ENCODE assay signal across 16 cellular contexts in genomic region chr2:42340938-42341636, GRCh38. TPM values are rescaled to one million over a fixed set of nuclear protein-coding genes. Genes with fewer than 3 reads are reported as not detected.
DNase-seq lines count a peak whose midpoint lies in the region; ATAC-seq, FAIRE-seq and TF ChIP-seq lines count a peak whose summit lies in the region.
"Had no signal": no experiment of that assay in that cellular context is flagged by ENCODE, and none has a peak within 500 bp of the region (broad histone marks: within the 10 kb centered on the region; RNA-seq: fewer than 3 reads in every experiment).

No MANE protein-coding gene starts in this region.

- peaks cover 29% of the 10 kb centered on the region for H3K4me1 Mint-ChIP-seq in activated CD8-positive, alpha-beta memory T cell treated with anti-CD3 and anti-CD28 coated beads, Interleukin-2, amount 10 ng/mL, durations not matched to agents 7 days and 5 days
- peaks cover 38% of the 10 kb centered on the region for H3K4me1 Mint-ChIP-seq in astrocyte (ENCODE audit: low read depth, unreplicated experiment)

- H3K27ac Mint-ChIP-seq in activated CD8-positive, alpha-beta memory T cell treated with anti-CD3 and anti-CD28 coated beads, Interleukin-2, amount 10 ng/mL, durations not matched to agents 7 days and 5 days = peak overlapping the region; percentile 41
- peak overlapping the region; percentile 94 for H3K27ac Mint-ChIP-seq in astrocyte (ENCODE audit: unreplicated experiment)

- H3K9ac ChIP-seq in astrocyte (ENCODE audit: low read length) = no peak overlapping the region
- H3K9ac ChIP-seq: KMS-11 had no signal

- H3K4me1 ChIP-seq in astrocyte (ENCODE audit: insufficient read depth, low read length) (peaks cover 24% of the 10 kb centered on the region), osteoblast (ENCODE audit: insufficient read depth, low read length) (peaks cover 19% of the 10 kb centered on the region), gastrocnemius medialis (peaks cover 13 to 19% of the 10 kb centered on the region in 2 donors)

- no peak for TF ChIP-seq CTCF in astrocyte (IDR thresholded peaks at IDR 0.05; ENCODE audit: insufficient read depth, low read depth, low read length)
- no peak for TF ChIP-seq CTCF in osteoblast (IDR thresholded peaks at IDR 0.05; ENCODE audit: extremely low read depth, low read depth, low read length)
- no peak for TF ChIP-seq CTCF in gastrocnemius medialis (IDR thresholded peaks at IDR 0.05 in 4 of 5, conservative IDR thresholded peaks at IDR 0.05 in 1 of 5)

- FAIRE-seq in astrocyte (lab: Jason Lieb, UNC) = no peak

- no peak for ATAC-seq in activated CD8-positive, alpha-beta memory T cell treated with anti-CD3 and anti-CD28 coated beads, Interleukin-2, amount 10 ng/mL, durations not matched to agents 7 days and 5 days
- no peak for ATAC-seq in gastrocnemius medialis
- no peak for ATAC-seq in left lobe of liver
- no peak for ATAC-seq in HG02870 (IDR thresholded peaks at IDR 0.05; ENCODE audit: unreplicated experiment)

- no peak overlapping the region for H3K4me3 Mint-ChIP-seq in activated CD8-positive, alpha-beta memory T cell treated with anti-CD3 and anti-CD28 coated beads, Interleukin-2, amount 10 ng/mL, durations not matched to agents 7 days and 5 days
- no peak overlapping the region for H3K4me3 Mint-ChIP-seq in astrocyte (ENCODE audit: unreplicated experiment)

- H3K9me3 Mint-ChIP-seq in activated CD8-positive, alpha-beta memory T cell treated with anti-CD3 and anti-CD28 coated beads, Interleukin-2, amount 10 ng/mL, durations not matched to agents 7 days and 5 days (ENCODE audit: low read depth) = no peaks in the 10 kb centered on the region
- no peaks in the 10 kb centered on the region for H3K9me3 Mint-ChIP-seq in astrocyte (ENCODE audit: unreplicated experiment)

- intact Hi-C loops in gastrocnemius medialis (cut with DNase I; ENCODE audit: low total_unique reads) = no loop called here

- no peaks in the 10 kb centered on the region for H3K9me3 ChIP-seq in KOPT-K1 (ENCODE audit: insufficient read depth, low read length, poor library complexity, severe bottlenecking)
- no peaks in the 10 kb centered on the region for H3K9me3 ChIP-seq in astrocyte (ENCODE audit: insufficient read depth, low read depth, low read length)
- H3K9me3 ChIP-seq in osteoblast (ENCODE audit: low read depth, low read length) = no peaks in the 10 kb centered on the region
- no peaks in the 10 kb centered on the region for H3K9me3 ChIP-seq in gastrocnemius medialis
- H3K9me3 ChIP-seq: heart right ventricle had no signal

- DNase-seq in activated CD8-positive, alpha-beta memory T cell treated with anti-CD3 and anti-CD28 coated beads, Interleukin-2, amount 10 ng/mL, durations not matched to agents 7 days and 5 days = no peak
- no peak for DNase-seq in activated CD8-positive, alpha-beta memory T cell treated with anti-CD3 and anti-CD28 coated beads for 24 hours
- DNase-seq in astrocyte (ENCODE audit: low read depth) (no peak), osteoblast (ENCODE audit: insufficient read length, low spot score, missing footprints) (no peak), gastrocnemius medialis (no peak), left lobe of liver (ENCODE audit: low spot score) (no peak)
- DNase-seq: ACHN, activated T-cell treated with anti-CD3 and anti-CD28 coated beads for 4 hours, GF-D8, heart right ventricle, islet precursor cell, midbrain, NCI-H1105 treated with DMSO at 0.1 percent for 48 hours had no signal

- no peak overlapping the region for H3K4me3 ChIP-seq in astrocyte (ENCODE audit: insufficient read depth, low read depth, low read length)
- H3K4me3 ChIP-seq in osteoblast (ENCODE audit: insufficient read depth, low read length) = no peak overlapping the region
- no peak overlapping the region for H3K4me3 ChIP-seq in gastrocnemius medialis
- H3K4me3 ChIP-seq: heart right ventricle had no signal

- peak overlapping the region; percentile 70 for H3K27ac ChIP-seq in KOPT-K1 (ENCODE audit: low read depth, low read length, poor library complexity, severe bottlenecking)
- no peak overlapping the region for H3K27ac ChIP-seq in astrocyte (ENCODE audit: low read depth, low read length)
- peak overlapping the region; percentile 88 for H3K27ac ChIP-seq in osteoblast (ENCODE audit: low read depth, low read length)
- H3K27ac ChIP-seq in gastrocnemius medialis = no peak overlapping the region
- H3K27ac ChIP-seq: KMS-11 had no signal

- H3K36me3 Mint-ChIP-seq in activated CD8-positive, alpha-beta memory T cell treated with anti-CD3 and anti-CD28 coated beads, Interleukin-2, amount 10 ng/mL, durations not matched to agents 7 days and 5 days = peaks cover 57% of the 10 kb centered on the region
- H3K36me3 Mint-ChIP-seq in astrocyte (ENCODE audit: low read depth, unreplicated experiment) = peaks cover 55% of the 10 kb centered on the region

- CTCF ChIA-PET in activated CD8-positive, alpha-beta memory T cell treated with anti-CD3 and anti-CD28 coated beads, Interleukin-2, amount 10 ng/mL, durations not matched to agents 7 days and 5 days (lab: Charles Lee) = interaction anchor here (1.2 to 1.3 kb wide), 2 partner anchors 9 to 254 kb away, joined by 3 to 4 read pairs; no protein-coding TSS in a partner anchor

- H2AFZ ChIP-seq in astrocyte (ENCODE audit: low read depth, low read length) (no peak overlapping the region), osteoblast (ENCODE audit: low read length) (no peak overlapping the region)

- in situ Hi-C loops in gastrocnemius medialis (cut with MboI; ENCODE audit: low sequenced_read_pairs in 4 of 4) = no loop called here

- no peak overlapping the region for H3K4me2 ChIP-seq in astrocyte (ENCODE audit: low read length)
- no peak overlapping the region for H3K4me2 ChIP-seq in osteoblast (ENCODE audit: insufficient read depth, low read length)
- H3K4me2 ChIP-seq: KMS-11 had no signal

- TF ChIP-seq POLR2A in gastrocnemius medialis (IDR thresholded peaks at IDR 0.05) = no peak

- H4K20me1 ChIP-seq in astrocyte (ENCODE audit: insufficient read depth, low read length) = peaks cover 29% of the 10 kb centered on the region
- peaks cover 10% of the 10 kb centered on the region for H4K20me1 ChIP-seq in osteoblast (ENCODE audit: insufficient read depth, low read length)

- H3K36me3 ChIP-seq in KOPT-K1 (ENCODE audit: insufficient read depth, low read length) (peaks cover 61% of the 10 kb centered on the region), astrocyte (ENCODE audit: insufficient read depth, low read length) (no peaks in the 10 kb centered on the region), osteoblast (ENCODE audit: insufficient read depth, low read length) (peaks cover 23% of the 10 kb centered on the region), gastrocnemius medialis (peaks cover 0 to 6% of the 10 kb centered on the region in 2 donors)

- H3K79me2 ChIP-seq in astrocyte (ENCODE audit: insufficient read depth, low read length) (peaks cover 64% of the 10 kb centered on the region), osteoblast (ENCODE audit: insufficient read depth, low read length) (peaks cover 72% of the 10 kb centered on the region)

- H3K27me3 Mint-ChIP-seq in activated CD8-positive, alpha-beta memory T cell treated with anti-CD3 and anti-CD28 coated beads, Interleukin-2, amount 10 ng/mL, durations not matched to agents 7 days and 5 days = no peaks in the 10 kb centered on the region
- H3K27me3 Mint-ChIP-seq in astrocyte (ENCODE audit: low read depth, unreplicated experiment) = no peaks in the 10 kb centered on the region

- H3K27me3 ChIP-seq in astrocyte (ENCODE audit: insufficient read depth, low read length) (no peaks in the 10 kb centered on the region), osteoblast (ENCODE audit: insufficient read depth, low read length) (no peaks in the 10 kb centered on the region), gastrocnemius medialis (no peaks in the 10 kb centered on the region)
- H3K27me3 ChIP-seq: heart right ventricle had no signal

RNA-seq across cellular contexts. Expression of gene COX7A2L, which starts 19.9 kb away (rescaled TPM):
- total RNA-seq in activated CD8-positive, alpha-beta memory T cell treated with anti-CD3 and anti-CD28 coated beads, Interleukin-2, amount 10 ng/mL, durations not matched to agents 7 days and 5 days = 10 to 100 TPM; 80.0 to 92.6 TPM
- total RNA-seq in astrocyte = 125 and 126 TPM in 2 replicates
- 215 and 237 TPM in 2 replicates for total RNA-seq in osteoblast
- 10 to 100 TPM; 69.8 to 94.7 (median 89.1) TPM for total RNA-seq in gastrocnemius medialis
- 38.5 TPM for total RNA-seq in left lobe of liver

Comparison
In these comparisons a context has a peak if more than half of its experiments do, and no peak if none do; other contexts are left out.
1. H3K27ac ChIP-seq: peak in KOPT-K1 (single experiment) and osteoblast (single experiment); none in astrocyte (single experiment) and gastrocnemius medialis (0 of 4).